In genomic region chr7:111521660-111522059, GRCh38 we compare ENCODE assay signal across 8 cellular contexts.
"Had no signal": no experiment of that assay in that cellular context is flagged by ENCODE, and none has a peak within 500 bp of the region (broad histone marks: within the 10 kb centered on the region; RNA-seq: fewer than 3 reads in every experiment).

No MANE protein-coding gene starts in this region.

- FAIRE-seq: G401.6, GM12878, GM12891, GM12892, GM18507, GM19239 had no signal

- DNase-seq: GDM1, GF-D8 had no signal

- ATAC-seq: GM12878 had no signal

- H3K4me3 ChIP-seq: GM12878 had no signal
